In the genomic region with DNA sequence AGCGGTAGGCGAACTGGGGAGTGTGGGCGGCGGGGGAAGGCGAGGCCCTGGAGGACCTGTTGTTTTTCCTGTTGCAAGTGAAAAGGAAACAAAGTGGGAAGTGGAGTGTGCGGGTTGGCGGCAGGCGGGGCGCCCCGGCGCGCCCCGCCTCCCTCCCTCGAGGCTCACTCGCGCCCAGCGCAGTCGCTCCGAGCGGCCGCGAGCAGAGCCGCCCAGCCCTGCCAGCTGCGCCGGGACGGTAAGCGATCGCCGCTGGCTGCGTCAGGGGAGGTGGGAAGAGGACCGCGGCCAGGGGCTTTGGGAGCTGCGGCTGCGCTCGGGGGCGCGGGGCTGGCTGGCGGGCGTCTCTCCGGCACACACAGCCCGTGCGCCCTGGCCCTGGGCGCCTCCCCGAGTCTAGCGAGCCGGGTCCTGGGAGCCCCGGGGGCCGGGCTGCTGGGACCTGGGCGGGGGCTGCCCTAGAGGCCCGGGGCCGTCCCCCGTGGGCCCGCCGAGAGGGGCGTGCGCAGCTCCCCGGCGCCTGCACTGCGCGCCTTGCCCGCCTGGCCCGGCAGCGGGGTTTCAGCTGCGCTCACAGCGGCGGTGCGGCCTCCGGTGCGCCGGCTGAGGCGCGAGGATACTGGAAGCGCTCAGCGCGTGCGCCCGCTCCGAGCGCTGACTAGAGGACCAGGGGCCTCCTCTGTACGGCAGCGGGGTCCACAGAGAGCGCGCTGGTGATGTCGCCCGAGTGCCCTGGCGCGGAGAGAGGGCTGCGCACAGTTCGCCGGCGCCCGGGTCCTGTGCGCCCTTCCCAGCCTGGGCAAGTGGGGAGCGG, we compare ENCODE assay signal across 8 cellular contexts. TPM values are rescaled to one million over a fixed set of nuclear protein-coding genes. Genes with fewer than 3 reads are reported as not detected.
A peak's percentile ranks its signal among the peaks of the same experiment; 100 is the strongest.
DNase-seq lines count a peak whose midpoint lies in the region; ATAC-seq and TF ChIP-seq lines count a peak whose summit lies in the region.

TSS of gene PIK3CD (plus strand) at position 167 of the 814 bp plus-strand sequence. CDS start 58,725 bp downstream, outside the sequence.

- no peak within 1 kb of the TSS for H3K27ac ChIP-seq in osteoblast (ENCODE audit: low read depth, low read length)

- H3K4me3 ChIP-seq in BJ (ENCODE audit: low read depth, low read length) (peak within 1 kb of the TSS; percentile 52), NT2/D1 (ENCODE audit: insufficient read length, low read depth) (peak within 1 kb of the TSS; percentile 46), osteoblast (ENCODE audit: insufficient read depth, low read length) (peak within 1 kb of the TSS; percentile 59)

- H2AFZ ChIP-seq in osteoblast (ENCODE audit: low read length), result peak within 1 kb of the TSS; percentile 29

- TF ChIP-seq CTCF in BJ (IDR thresholded peaks at IDR 0.05; ENCODE audit: insufficient read depth, low read depth, low read length) (no peak), osteoblast (IDR thresholded peaks at IDR 0.05; ENCODE audit: extremely low read depth, low read depth, low read length) (no peak)

- no peak for DNase-seq in BJ (ENCODE audit: low read depth)
- DNase-seq in NT2/D1 (ENCODE audit: low read depth, low spot score), result no peak
- DNase-seq in activated T-helper 9 cell treated with anti-CD3 and anti-CD28 coated beads, Interleukin-2, amount 50 U/mL, for 16 hours (ENCODE audit: low read depth), result peak; percentile 47
- DNase-seq in germinal center (ENCODE audit: low spot score), result peak; percentile 62
- peak; percentile 85 for DNase-seq in osteoblast (ENCODE audit: insufficient read length, low spot score, missing footprints)
- no peak for DNase-seq in cerebellum (ENCODE audit: low spot score)
- no peak for DNase-seq in NCI-H2029 (lab: John Stamatoyannopoulos, UW)

- H3K4me1 ChIP-seq in NT2/D1 (ENCODE audit: insufficient read depth, insufficient read length) (no peaks in the 10 kb centered on the region), osteoblast (ENCODE audit: insufficient read depth, low read length) (peaks cover 4% of the 10 kb centered on the region)

- no peaks in the 10 kb centered on the region for H3K79me2 ChIP-seq in osteoblast (ENCODE audit: insufficient read depth, low read length)

- H3K9me3 ChIP-seq in NT2/D1 (ENCODE audit: insufficient read depth, low read length) (no peaks in the 10 kb centered on the region), osteoblast (ENCODE audit: low read depth, low read length) (no peaks in the 10 kb centered on the region)

- H3K36me3 ChIP-seq in BJ (ENCODE audit: control insufficient read depth, insufficient read depth, low read length), result no peaks in the 10 kb centered on the region
- no peaks in the 10 kb centered on the region for H3K36me3 ChIP-seq in NT2/D1 (ENCODE audit: insufficient read depth, insufficient read length, low read length)
- H3K36me3 ChIP-seq in osteoblast (ENCODE audit: insufficient read depth, low read length), result no peaks in the 10 kb centered on the region

- CTCF ChIA-PET in BJ (lab: Yijun Ruan, JAX), result interaction anchor here (1.1 to 1.4 kb wide), 2 partner anchors 23 to 25 kb away, joined by 3 to 5 read pairs; no protein-coding TSS in a partner anchor

- no peaks in the 10 kb centered on the region for H4K20me1 ChIP-seq in osteoblast (ENCODE audit: insufficient read depth, low read length)

- H3K9ac ChIP-seq in NT2/D1 (ENCODE audit: insufficient read length, low read depth), result peak within 1 kb of the TSS; percentile 61

- no peaks in the 10 kb centered on the region; the same call in 1 of the 2 replicates for H3K27me3 ChIP-seq in BJ (ENCODE audit: control insufficient read depth, insufficient read depth, low read length)
- H3K27me3 ChIP-seq in NT2/D1 (ENCODE audit: insufficient read depth, insufficient read length), result peaks cover 39% of the 10 kb centered on the region
- H3K27me3 ChIP-seq in osteoblast (ENCODE audit: insufficient read depth, low read length), result peaks cover 27% of the 10 kb centered on the region

- H3K4me2 ChIP-seq in osteoblast (ENCODE audit: insufficient read depth, low read length), result peak within 1 kb of the TSS; percentile 74

- ATAC-seq in GM21390 (IDR thresholded peaks at IDR 0.05; ENCODE audit: unreplicated experiment), result peak; percentile 38

- POLR2A ChIA-PET in BJ (lab: Charles Lee), result interaction anchor here (0.6 kb wide), 1 partner anchor 12 kb away, joined by 5 read pairs; no protein-coding TSS in a partner anchor

RNA-seq across cellular contexts. Expression of gene PIK3CD, which starts in this region (rescaled TPM):
- polyA plus RNA-seq in BJ (2011; rRNA removed), result 5.8 and 9.2 TPM in 2 replicates
- polyA minus RNA-seq in BJ (2011; rRNA and poly(A)+ RNA removed), result 14.9 and 15.5 TPM in 2 replicates
- total RNA-seq in osteoblast (12.7 and 14.1 TPM in 2 replicates), cerebellum (5.2 TPM)

Comparison
In these comparisons a context has a peak if more than half of its experiments do, and no peak if none do; other contexts are left out.
1. DNase-seq: peak in activated T-helper 9 cell treated with anti-CD3 and anti-CD28 coated beads, Interleukin-2, amount 50 U/mL, for 16 hours (single experiment), germinal center (single experiment) and osteoblast (single experiment); none in BJ (single experiment), NT2/D1 (single experiment), cerebellum (single experiment) and NCI-H2029 (single experiment).
2. Peak in every context shown above with its lines, with median percentiles within 50 percentile points of each other: H3K4me3 ChIP-seq.